Comparison of ENCODE assay signal across 2 cellular contexts in the genomic region with DNA sequence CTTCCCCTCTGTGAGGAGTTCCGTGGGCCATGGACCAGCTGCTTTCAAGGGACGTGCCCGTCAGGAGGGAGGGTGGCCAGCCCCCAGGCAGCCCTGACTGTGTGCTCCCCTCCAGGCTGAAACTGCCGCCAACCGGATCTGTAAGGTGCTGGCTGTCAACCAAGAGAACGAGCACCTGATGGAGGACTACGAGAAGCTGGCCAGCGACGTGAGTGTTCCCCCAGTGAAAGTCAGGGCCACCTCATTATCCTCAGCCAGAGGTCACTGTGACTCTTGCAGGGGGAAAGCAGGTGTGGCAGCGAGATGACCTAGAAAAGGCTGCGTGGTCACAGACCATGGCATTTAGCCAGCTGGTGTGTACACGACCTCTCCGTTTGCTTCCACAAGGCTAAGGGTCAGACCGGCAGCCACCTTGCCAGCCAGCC.
TF ChIP-seq lines count a peak whose summit lies in the region.

No MANE protein-coding gene starts in this region.

TF ChIP-seq in IMR-90, 13 proteins besides CTCF, POLR2A, EP300 and RAD21:
- TF ChIP-seq MXI1 (IDR thresholded peaks at IDR 0.05; ENCODE audit: borderline replicate concordance, low read depth, low read length) = no peak
- TF ChIP-seq RCOR1 (IDR thresholded peaks at IDR 0.05; ENCODE audit: insufficient replicate concordance, low read length) = no peak
- TF ChIP-seq NFE2L2 (IDR thresholded peaks at IDR 0.05; ENCODE audit: low read depth, low read length) = no peak
- no peak for TF ChIP-seq CEBPB (IDR thresholded peaks at IDR 0.05; ENCODE audit: low read depth, low read length)
- TF ChIP-seq BHLHE40 (IDR thresholded peaks at IDR 0.05; ENCODE audit: low read depth, low read length) = no peak
- TF ChIP-seq SMC3 (IDR thresholded peaks at IDR 0.05; ENCODE audit: low read depth, low read length) = no peak
- no peak for TF ChIP-seq FOS (IDR thresholded peaks at IDR 0.05; ENCODE audit: low read depth, low read length)
- no peak for TF ChIP-seq CHD1 (IDR thresholded peaks at IDR 0.05; ENCODE audit: low read depth, low read length)
- no peak for TF ChIP-seq MAZ (IDR thresholded peaks at IDR 0.05; ENCODE audit: borderline replicate concordance, low read depth, low read length)
- TF ChIP-seq, protein P1, sequence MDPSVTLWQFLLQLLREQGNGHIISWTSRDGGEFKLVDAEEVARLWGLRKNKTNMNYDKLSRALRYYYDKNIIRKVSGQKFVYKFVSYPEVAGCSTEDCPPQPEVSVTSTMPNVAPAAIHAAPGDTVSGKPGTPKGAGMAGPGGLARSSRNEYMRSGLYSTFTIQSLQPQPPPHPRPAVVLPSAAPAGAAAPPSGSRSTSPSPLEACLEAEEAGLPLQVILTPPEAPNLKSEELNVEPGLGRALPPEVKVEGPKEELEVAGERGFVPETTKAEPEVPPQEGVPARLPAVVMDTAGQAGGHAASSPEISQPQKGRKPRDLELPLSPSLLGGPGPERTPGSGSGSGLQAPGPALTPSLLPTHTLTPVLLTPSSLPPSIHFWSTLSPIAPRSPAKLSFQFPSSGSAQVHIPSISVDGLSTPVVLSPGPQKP (IDR thresholded peaks at IDR 0.05; ENCODE audit: borderline replicate concordance, low read depth, low read length) = no peak
- TF ChIP-seq RFX5 (IDR thresholded peaks at IDR 0.05; ENCODE audit: low read depth, low read length) = no peak

TF ChIP-seq in HepG2, 621 proteins besides CTCF, POLR2A, EP300 and RAD21:
- peak; percentile 61 for TF ChIP-seq AGO2 (optimal IDR thresholded peaks at IDR 0.05; ENCODE audit: low read depth, low read length)
- peak; percentile 8 for TF ChIP-seq RBM22 (optimal IDR thresholded peaks at IDR 0.05; ENCODE audit: low read length)
- TF ChIP-seq, protein P2, sequence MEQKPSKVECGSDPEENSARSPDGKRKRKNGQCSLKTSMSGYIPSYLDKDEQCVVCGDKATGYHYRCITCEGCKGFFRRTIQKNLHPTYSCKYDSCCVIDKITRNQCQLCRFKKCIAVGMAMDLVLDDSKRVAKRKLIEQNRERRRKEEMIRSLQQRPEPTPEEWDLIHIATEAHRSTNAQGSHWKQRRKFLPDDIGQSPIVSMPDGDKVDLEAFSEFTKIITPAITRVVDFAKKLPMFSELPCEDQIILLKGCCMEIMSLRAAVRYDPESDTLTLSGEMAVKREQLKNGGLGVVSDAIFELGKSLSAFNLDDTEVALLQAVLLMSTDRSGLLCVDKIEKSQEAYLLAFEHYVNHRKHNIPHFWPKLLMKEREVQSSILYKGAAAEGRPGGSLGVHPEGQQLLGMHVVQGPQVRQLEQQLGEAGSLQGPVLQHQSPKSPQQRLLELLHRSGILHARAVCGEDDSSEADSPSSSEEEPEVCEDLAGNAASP (CRISPR knock-in tag; IDR thresholded peaks at IDR 0.05; ENCODE audit: borderline replicate concordance) = peak; percentile 32; the same call in 1 of the 2 replicates
- TF ChIP-seq HOXA3 (CRISPR knock-in tag; IDR thresholded peaks at IDR 0.05) = peak; percentile 35; the same call in 1 of the 2 replicates
- no peak for TF ChIP-seq ZNF205 (CRISPR knock-in tag; IDR thresholded peaks at IDR 0.05)
- TF ChIP-seq ZBTB38 (CRISPR knock-in tag; IDR thresholded peaks at IDR 0.05) = 0 out of 2 replicates have a peak, but pooled peaks have one; percentile 22
- TF ChIP-seq RXRA (CRISPR knock-in tag; IDR thresholded peaks at IDR 0.05) = peak; percentile 43; the same call in 1 of the 2 replicates
- no peak for TF ChIP-seq ZNF605 (CRISPR knock-in tag; IDR thresholded peaks at IDR 0.05)
- no peak for TF ChIP-seq ZNF709 (CRISPR knock-in tag; IDR thresholded peaks at IDR 0.05)
- TF ChIP-seq NR2F6 (IDR thresholded peaks at IDR 0.05) = peak; percentile 22; the same call in 1 of the 2 replicates
- TF ChIP-seq NR2F6 (CRISPR knock-in tag; IDR thresholded peaks at IDR 0.05) = no peak
- TF ChIP-seq AGO1 (IDR thresholded peaks at IDR 0.05; ENCODE audit: low read depth, low read length, poor library complexity, severe bottlenecking) = peak; percentile 9
- 0 out of 2 replicates have a peak, but pooled peaks have one; percentile 18 for TF ChIP-seq PHF8 (CRISPR knock-in tag; IDR thresholded peaks at IDR 0.05)
- TF ChIP-seq U2AF2 (IDR thresholded peaks at IDR 0.05; ENCODE audit: low read depth, low read length) = no peak
